ENCODE assay signal across 1 cellular context in genomic region chr16:31190061-31190460, GRCh38.
TF ChIP-seq lines count a peak whose summit lies in the region.

No MANE protein-coding gene starts in this region.

TF ChIP-seq in A549, 52 proteins besides CTCF, POLR2A, EP300 and RAD21:
- TF ChIP-seq FOSB (CRISPR knock-in tag; IDR thresholded peaks at IDR 0.05) (0 out of 2 replicates have a peak, but pooled peaks have one; percentile 20), CEBPB (IDR thresholded peaks at IDR 0.05) (no peak), RARB (CRISPR knock-in tag; IDR thresholded peaks at IDR 0.05) (0 out of 2 replicates have a peak, but pooled peaks have one; percentile 44), TFCP2L1 (CRISPR knock-in tag; IDR thresholded peaks at IDR 0.05) (peak; percentile 62; the same call in 1 of the 2 replicates)
